20 cellular contexts compared by ENCODE assay signal in genomic region chr3:41369838-41370237, GRCh38.
DNase-seq lines count a peak whose midpoint lies in the region; ATAC-seq and TF ChIP-seq lines count a peak whose summit lies in the region.
"Had no signal": no experiment of that assay in that cellular context is flagged by ENCODE, and none has a peak within 500 bp of the region (broad histone marks: within the 10 kb centered on the region; RNA-seq: fewer than 3 reads in every experiment).

No MANE protein-coding gene starts in this region.

- H2BK15ac ChIP-seq in H9 (ENCODE audit: low read depth, low read length): no peak overlapping the region

- H3K4me2 ChIP-seq in H9 (ENCODE audit: insufficient read depth, insufficient read length, low read length): no peak overlapping the region

- H3T11ph ChIP-seq in H9 (ENCODE audit: low read length): no peak overlapping the region

- no peak overlapping the region for H3K9ac ChIP-seq in H9 (ENCODE audit: extremely low read depth, insufficient read length, low read length)

- H4K20me1 ChIP-seq in H9 (ENCODE audit: control insufficient read depth, insufficient read depth, insufficient read length): no peaks in the 10 kb centered on the region

- H3K4me1 Mint-ChIP-seq in H9: peaks cover 57 to 65% of the 10 kb centered on the region in 2 experiments
- H3K4me1 Mint-ChIP-seq: activated naive CD8-positive, alpha-beta T cell treated with anti-CD3 and anti-CD28 coated beads, Interleukin-2, amount 10 ng/mL, durations not matched to agents 7 days and 5 days; central memory CD8-positive, alpha-beta T cell; naive B cell had no signal

- H3K79me2 ChIP-seq in H9 (ENCODE audit: insufficient read depth, low read length): no peaks in the 10 kb centered on the region

- no peak overlapping the region for H2AK5ac ChIP-seq in H9 (ENCODE audit: insufficient read length, low read length)

- no peak for TF ChIP-seq CTCF in body of pancreas (IDR thresholded peaks at IDR 0.05)
- TF ChIP-seq CTCF in H9 (conservative IDR thresholded peaks at IDR 0.05): no peak

- no peak overlapping the region for H2BK5ac ChIP-seq in H9 (ENCODE audit: insufficient read length, low read length)

- H3K4me3 Mint-ChIP-seq in H9: no peak overlapping the region
- H3K4me3 Mint-ChIP-seq: activated naive CD8-positive, alpha-beta T cell treated with anti-CD3 and anti-CD28 coated beads, Interleukin-2, amount 10 ng/mL, durations not matched to agents 7 days and 5 days; activated T-cell treated with anti-CD3 and anti-CD28 coated beads, Interleukin-2, amount 50 U/mL, for 24 hours; central memory CD8-positive, alpha-beta T cell; naive B cell; stimulated activated naive CD8-positive, alpha-beta T cell treated with anti-CD3 and anti-CD28 coated beads, Interleukin-15, Interleukin-2, amounts not matched to agents 100 ng/mL and 50 ng/mL, for 24 hours had no signal

- no peak overlapping the region for H3K4me3 ChIP-seq in body of pancreas
- H3K4me3 ChIP-seq: left ventricle myocardium inferior, vagina had no signal

- H3K4me1 ChIP-seq in body of pancreas (no peaks in the 10 kb centered on the region), H9 (ENCODE audit: insufficient read depth, low read length) (peaks cover 11% of the 10 kb centered on the region)
- H3K4me1 ChIP-seq: left ventricle myocardium inferior, vagina had no signal

- no peaks in the 10 kb centered on the region for H3K36me3 ChIP-seq in body of pancreas (replicated peaks in 1 of 2; ENCODE audit: insufficient read depth in 1 of 2, low read depth in 2 of 2)
- H3K36me3 ChIP-seq: left ventricle myocardium inferior, vagina had no signal

- no peak overlapping the region for H3K14ac ChIP-seq in H9 (ENCODE audit: insufficient read depth, low read length)

- no peak for TF ChIP-seq POLR2A in body of pancreas (IDR thresholded peaks at IDR 0.05)

- no peaks in the 10 kb centered on the region for H3K9me3 ChIP-seq in body of pancreas
- no peaks in the 10 kb centered on the region for H3K9me3 ChIP-seq in H9 (ENCODE audit: control insufficient read depth, low read depth, low read length)
- H3K9me3 ChIP-seq: vagina had no signal

- no peaks in the 10 kb centered on the region; a peak in 2 of 5 replicates for H3K9me3 Mint-ChIP-seq in H9

- intact Hi-C loops in body of pancreas (cut with DNase I): no loop called here

- H3K27ac Mint-ChIP-seq in H9: no peak overlapping the region
- H3K27ac Mint-ChIP-seq: activated naive CD8-positive, alpha-beta T cell treated with anti-CD3 and anti-CD28 coated beads, Interleukin-2, amount 10 ng/mL, durations not matched to agents 7 days and 5 days; activated T-cell treated with anti-CD3 and anti-CD28 coated beads, Interleukin-2, amount 50 U/mL, for 24 hours; naive B cell; progenitor cell of endocrine pancreas; stimulated activated naive CD8-positive, alpha-beta T cell treated with anti-CD3 and anti-CD28 coated beads, Interleukin-15, Interleukin-2, amounts not matched to agents 100 ng/mL and 50 ng/mL, for 24 hours had no signal

- H2BK20ac ChIP-seq in H9 (ENCODE audit: low read depth, low read length, poor library complexity, severe bottlenecking): no peak overlapping the region

- 54 to 68% methylated on average over 3 of the region's 3 CpGs for WGBS in body of pancreas, 2 donors
- no CpG with 5 or more reads among the region's 3 CpGs for WGBS in H9 (ENCODE audit: extremely low coverage, insufficient read length, low lambda C conversion rate)

- H3K4ac ChIP-seq in H9 (ENCODE audit: low read depth, low read length): no peak overlapping the region

- H2BK12ac ChIP-seq in H9 (ENCODE audit: insufficient read length, low read depth, low read length): no peak overlapping the region

- ATAC-seq in esophagus mucosa (peak; percentile 45), body of pancreas (no peak), GM18858 (IDR thresholded peaks at IDR 0.05; ENCODE audit: unreplicated experiment) (no peak)

- no peak overlapping the region for H4K91ac ChIP-seq in H9 (ENCODE audit: insufficient read length, low read depth, low read length)

- H3K79me1 ChIP-seq in H9 (ENCODE audit: insufficient read depth, low read depth, low read length, poor library complexity, severe bottlenecking): no peaks in the 10 kb centered on the region

- no peaks in the 10 kb centered on the region for H3K27me3 Mint-ChIP-seq in H9 (ENCODE audit: low read depth)
- H3K27me3 Mint-ChIP-seq: activated naive CD8-positive, alpha-beta T cell treated with anti-CD3 and anti-CD28 coated beads, Interleukin-2, amount 10 ng/mL, durations not matched to agents 7 days and 5 days; activated T-cell treated with anti-CD3 and anti-CD28 coated beads, Interleukin-2, amount 50 U/mL, for 24 hours; central memory CD8-positive, alpha-beta T cell; naive B cell; progenitor cell of endocrine pancreas; stimulated activated naive CD8-positive, alpha-beta T cell treated with anti-CD3 and anti-CD28 coated beads, Interleukin-15, Interleukin-2, amounts not matched to agents 100 ng/mL and 50 ng/mL, for 24 hours had no signal

- H4K5ac ChIP-seq in H9 (ENCODE audit: insufficient read length, low read depth, low read length): no peak overlapping the region

- H2AFZ ChIP-seq in H9 (ENCODE audit: low read length): no peak overlapping the region

- H3K23me2 ChIP-seq in H9 (ENCODE audit: insufficient read length, low read depth, low read length, poor library complexity, severe bottlenecking): no peaks in the 10 kb centered on the region

- H3K27me3 ChIP-seq in body of pancreas: no peaks in the 10 kb centered on the region
- no peaks in the 10 kb centered on the region for H3K27me3 ChIP-seq in H9 (ENCODE audit: insufficient read depth, low read length)
- H3K27me3 ChIP-seq: vagina had no signal

- H3K36me3 Mint-ChIP-seq in H9 (ENCODE audit: insufficient read depth in 1 of 3, low read depth in 3 of 3): peaks cover 0 to 14% (median 2%) of the 10 kb centered on the region in 3 experiments; a peak in 3 of 7 replicates
- H3K36me3 Mint-ChIP-seq: activated naive CD8-positive, alpha-beta T cell treated with anti-CD3 and anti-CD28 coated beads, Interleukin-2, amount 10 ng/mL, durations not matched to agents 7 days and 5 days had no signal

- H3K56ac ChIP-seq in H9 (ENCODE audit: insufficient read length, low read depth, low read length): no peak overlapping the region

- no peak overlapping the region for H2BK120ac ChIP-seq in H9 (ENCODE audit: low read depth, low read length, poor library complexity, severe bottlenecking)

- no peak overlapping the region for H3K23ac ChIP-seq in H9 (ENCODE audit: insufficient read length, low read depth, low read length)

- no peak overlapping the region for H3K18ac ChIP-seq in H9 (ENCODE audit: insufficient read length, low read depth, low read length)

- no peak overlapping the region for H3K27ac ChIP-seq in body of pancreas
- H3K27ac ChIP-seq in H9 (ENCODE audit: insufficient read length, low read depth, low read length): no peak overlapping the region
- H3K27ac ChIP-seq: left ventricle myocardium inferior, vagina had no signal

- peak; percentile 14 for DNase-seq in COLO668 (lab: John Stamatoyannopoulos, UW; ENCODE audit: unreplicated experiment)
- DNase-seq in M059J (ENCODE audit: low read depth): peak; percentile 41
- peak; percentile 66 to 88 for DNase-seq in NCI-H524 (lab: John Stamatoyannopoulos, UW)
- DNase-seq in body of pancreas: no peak
- no peak for DNase-seq in SKM-1 treated with dmso at 0.1 percent for 144 hours (lab: John Stamatoyannopoulos, UW; ENCODE audit: unreplicated experiment)
- no peak for DNase-seq in H9
- DNase-seq: activated naive CD8-positive, alpha-beta T cell treated with anti-CD3 and anti-CD28 coated beads, Interleukin-2, amount 10 ng/mL, durations not matched to agents 7 days and 5 days; activated T-cell treated with anti-CD3 and anti-CD28 coated beads, Interleukin-2, amount 50 U/mL, for 24 hours; foreskin melanocyte; IMR-90; left ventricle myocardium inferior; MV-4-11; naive B cell; SHP77 had no signal

- no peak overlapping the region for H4K8ac ChIP-seq in H9 (replicated peaks; ENCODE audit: insufficient read length, low read depth, low read length)

Comparison
In these comparisons a context has a peak if more than half of its experiments do, and no peak if none do; other contexts are left out.
1. DNase-seq: peak in COLO668 (single experiment), M059J (single experiment) and NCI-H524 (2 of 2); none in body of pancreas (0 of 4), SKM-1 treated with dmso at 0.1 percent for 144 hours (single experiment) and H9 (single experiment).